ENCODE assay signal across 12 cellular contexts in the genomic region with DNA sequence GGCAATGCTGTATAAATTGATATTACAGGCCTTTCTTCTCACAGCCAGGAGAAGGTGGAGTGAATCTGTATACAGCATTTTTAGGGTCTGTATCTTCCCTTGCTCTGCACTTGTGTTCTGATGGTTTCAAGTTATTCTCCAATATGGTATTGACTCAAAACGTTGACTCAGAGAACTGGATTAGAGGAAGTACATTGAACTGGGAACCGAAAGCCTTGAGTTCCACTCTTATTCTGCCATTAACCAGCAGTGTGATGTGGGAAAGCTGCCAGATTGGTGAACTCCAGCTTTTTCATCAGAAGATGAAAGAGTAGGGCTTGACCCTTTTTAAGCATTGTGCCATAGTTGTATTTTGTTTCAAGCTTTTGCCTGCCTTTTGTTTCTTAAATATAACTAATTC.
DNase-seq lines count a peak whose midpoint lies in the region; ATAC-seq and TF ChIP-seq lines count a peak whose summit lies in the region.
"Had no signal": no experiment of that assay in that cellular context is flagged by ENCODE, and none has a peak within 500 bp of the region (broad histone marks: within the 10 kb centered on the region; RNA-seq: fewer than 3 reads in every experiment).

No MANE protein-coding gene starts in this region.

- peaks cover 0 to 7% (median 4%) of the 10 kb centered on the region in 7 donors for H3K9me3 Mint-ChIP-seq in CD14-positive monocyte

- no peak for TF ChIP-seq CTCF in CD14-positive monocyte (IDR thresholded peaks at IDR 0.05)

- peak; percentile 77 for DNase-seq in CD14-positive monocyte (ENCODE audit: low spot score)
- DNase-seq in RPMI7951 (ENCODE audit: low read depth) = peak; percentile 53
- DNase-seq in left lobe of liver (ENCODE audit: low spot score) = no peak
- DNase-seq in NCI-H2171 treated with DMSO at 0.1 percent for 48 hours (lab: John Stamatoyannopoulos, UW) = no peak
- no peak for DNase-seq in GF-D8 (lab: John Stamatoyannopoulos, UW)
- no peak for DNase-seq in COLO829 (ENCODE audit: low spot score)
- no peak for DNase-seq in T1000 (lab: John Stamatoyannopoulos, UW)
- DNase-seq: activated CD4-positive, CD25-positive, alpha-beta regulatory T cell treated with anti-CD3 and anti-CD28 coated beads, Interleukin-2, amount 50 U/mL, for 72 hours; central memory CD4-positive, alpha-beta T cell; islet precursor cell; T-helper 1 cell had no signal

- intact Hi-C loops in CD14-positive monocyte (cut with micrococcal nuclease) = loop anchor here (10.0 kb wide), 3 partner anchors 52 to 272 kb away; partner anchors contain the start of gene SPRY2 (in 1 of the 2)

- ATAC-seq in HG03060 (IDR thresholded peaks at IDR 0.05; ENCODE audit: low read depth, unreplicated experiment) (peak; percentile 48), left lobe of liver (peak; percentile 17)

- H3K27ac Mint-ChIP-seq in CD14-positive monocyte = peak overlapping the region; percentile 19 to 91 (median 84)

- peaks cover 0 to 6% of the 10 kb centered on the region in 2 donors for H3K36me3 Mint-ChIP-seq in CD14-positive monocyte

- no peak overlapping the region for H3K4me3 Mint-ChIP-seq in CD14-positive monocyte

- H3K27me3 Mint-ChIP-seq in CD14-positive monocyte (ENCODE audit: low read depth in 3 of 3) = peaks cover 0 to 6% (median 0%) of the 10 kb centered on the region in 3 donors

- H3K4me1 Mint-ChIP-seq in CD14-positive monocyte = peaks cover 38% of the 10 kb centered on the region

Comparison
In these comparisons a context has a peak if more than half of its experiments do, and no peak if none do; other contexts are left out.
1. DNase-seq: peak in CD14-positive monocyte (single experiment) and RPMI7951 (single experiment); none in left lobe of liver (single experiment), NCI-H2171 treated with DMSO at 0.1 percent for 48 hours (single experiment), GF-D8 (single experiment), COLO829 (single experiment) and T1000 (single experiment).